ENCODE assay signal across 22 cellular contexts in the genomic region with DNA sequence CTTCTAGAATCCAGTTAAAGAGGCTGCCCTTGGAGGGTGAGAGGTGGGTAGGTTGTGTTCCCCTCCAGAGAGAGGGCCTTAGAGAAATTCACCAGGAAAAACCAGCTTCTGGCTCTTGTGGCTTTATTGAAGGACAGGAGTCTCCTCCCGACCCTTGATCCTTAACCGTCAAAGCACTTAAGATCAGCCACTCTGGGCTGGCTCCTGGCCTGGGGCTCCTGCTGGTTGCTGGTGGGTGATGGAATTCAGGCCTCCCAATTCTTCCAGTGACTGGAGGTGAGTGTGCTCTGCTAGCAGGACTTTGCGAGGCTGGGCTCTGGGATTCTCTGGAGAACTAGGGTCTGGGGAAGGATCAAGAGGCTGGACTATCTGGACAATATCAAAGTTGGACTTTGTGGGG.
"Had no signal": no experiment of that assay in that cellular context is flagged by ENCODE, and none has a peak within 500 bp of the region (broad histone marks: within the 10 kb centered on the region; RNA-seq: fewer than 3 reads in every experiment).

No MANE protein-coding gene starts in this region.

- H3K27ac Mint-ChIP-seq: memory B cell; naive thymus-derived CD8-positive, alpha-beta T cell; stimulated activated effector memory CD8-positive, alpha-beta T cell treated with anti-CD3 and anti-CD28 coated beads, Interleukin-12 subunit alpha, Interleukin-12 subunit beta, amount 100 ng/mL, for 72 hours had no signal

- H3K4me1 ChIP-seq: left ventricle myocardium inferior, lower lobe of right lung, right atrium auricular region, suprapubic skin, thyroid gland, upper lobe of left lung, uterus had no signal

- H3K9me3 ChIP-seq: left ventricle myocardium inferior, lower lobe of right lung, neutrophil, right atrium auricular region, suprapubic skin, thyroid gland, upper lobe of left lung, uterus had no signal

- H3K4me2 ChIP-seq: hepatocyte, smooth muscle cell had no signal

- H3K79me2 ChIP-seq: hepatocyte had no signal

- H3K4me3 ChIP-seq: coronary artery, hepatocyte, left ventricle myocardium inferior, lower lobe of right lung, right atrium auricular region, smooth muscle cell, suprapubic skin, thyroid gland, upper lobe of left lung, uterus had no signal

- ATAC-seq: naive thymus-derived CD8-positive, alpha-beta T cell; stimulated activated naive CD8-positive, alpha-beta T cell treated with anti-CD3 and anti-CD28 coated beads, Interleukin-15, Interleukin-2, amounts not matched to agents 100 U/mL and 50 U/mL, for 24 hours had no signal

- H3K4me3 Mint-ChIP-seq: memory B cell; naive thymus-derived CD8-positive, alpha-beta T cell; stimulated activated effector memory CD8-positive, alpha-beta T cell treated with anti-CD3 and anti-CD28 coated beads, Interleukin-12 subunit alpha, Interleukin-12 subunit beta, amount 100 ng/mL, for 72 hours had no signal

- H3K27ac ChIP-seq: coronary artery, hepatocyte, left ventricle myocardium inferior, lower lobe of right lung, neutrophil, right atrium auricular region, suprapubic skin, thyroid gland, upper lobe of left lung, uterus had no signal

- FAIRE-seq: keratinocyte had no signal

- DNase-seq: effector CD4-positive, alpha-beta T cell; foreskin melanocyte; head of caudate nucleus; left ventricle myocardium inferior; lower lobe of right lung; midbrain; naive thymus-derived CD8-positive, alpha-beta T cell; stimulated activated CD4-positive, alpha-beta T cell treated with anti-CD3 and anti-CD28 coated beads, Interleukin-4, amount 100 ng/mL, for 1 hour; stimulated activated CD8-positive, alpha-beta memory T cell treated with anti-CD3 and anti-CD28 coated beads, Interleukin-4, amount 100 ng/mL, for 48 hours; stimulated activated naive CD8-positive, alpha-beta T cell treated with anti-CD3 and anti-CD28 coated beads, Interleukin-15, Interleukin-2, amounts not matched to agents 100 U/mL and 50 U/mL, for 24 hours; thyroid gland; uterus had no signal

- H3K9me3 Mint-ChIP-seq: memory B cell had no signal

- H3K36me3 ChIP-seq: left ventricle myocardium inferior, lower lobe of right lung, neutrophil, right atrium auricular region, suprapubic skin, thyroid gland, upper lobe of left lung, uterus had no signal

- H3K27me3 ChIP-seq: hepatocyte, neutrophil, right atrium auricular region, suprapubic skin, thyroid gland, upper lobe of left lung, uterus had no signal

- H3K36me3 Mint-ChIP-seq: memory B cell; naive thymus-derived CD8-positive, alpha-beta T cell; stimulated activated effector memory CD8-positive, alpha-beta T cell treated with anti-CD3 and anti-CD28 coated beads, Interleukin-12 subunit alpha, Interleukin-12 subunit beta, amount 100 ng/mL, for 72 hours had no signal

- H3K4me1 Mint-ChIP-seq: naive thymus-derived CD8-positive, alpha-beta T cell; stimulated activated effector memory CD8-positive, alpha-beta T cell treated with anti-CD3 and anti-CD28 coated beads, Interleukin-12 subunit alpha, Interleukin-12 subunit beta, amount 100 ng/mL, for 72 hours had no signal
